Comparison of ENCODE assay signal across 20 cellular contexts in genomic region chr21:36776981-36777617, GRCh38.
"Had no signal": no experiment of that assay in that cellular context is flagged by ENCODE, and none has a peak within 500 bp of the region (broad histone marks: within the 10 kb centered on the region; RNA-seq: fewer than 3 reads in every experiment).

No MANE protein-coding gene starts in this region.

- H3K36me3 ChIP-seq: adrenal gland, left ventricle myocardium inferior, sigmoid colon, spleen, tibial artery had no signal

- H3K27me3 ChIP-seq: adrenal gland, body of pancreas, sigmoid colon, spleen, tibial artery had no signal

- DNase-seq: activated CD4-positive, alpha-beta T cell treated with anti-CD3 and anti-CD28 coated beads, Interleukin-2, amount 50 U/mL, for 48 hours; activated gamma-delta T cell treated with Interleukin-2 at 50 U/mL for 16 hours; activated T-cell treated with anti-CD3 and anti-CD28 coated beads for 4 hours; adrenal gland; cortex of kidney; effector CD4-positive, alpha-beta T cell; immature natural killer cell; kidney glomerular epithelial cell; left ventricle myocardium inferior; mammary epithelial cell; midbrain; nephron progenitor cell; sigmoid colon; spleen; stimulated activated CD4-positive, alpha-beta T cell treated with anti-CD3 and anti-CD28 coated beads, Interleukin-4, amount 100 ng/mL, for 4 hours; tibial artery had no signal

- H3K4me1 ChIP-seq: spleen had no signal

- H3K4me3 ChIP-seq: adrenal gland, body of pancreas, left ventricle myocardium inferior, sigmoid colon, spleen, tibial artery had no signal

- H3K27ac ChIP-seq: adrenal gland, body of pancreas, left ventricle myocardium inferior, sigmoid colon, spleen, tibial artery had no signal

- ATAC-seq: activated naive CD4-positive, alpha-beta T cell treated with anti-CD3 and anti-CD28 coated beads, Interleukin-2, amount 50 U/mL, for 72 hours; body of pancreas; esophagus mucosa; stimulated activated memory B cell treated with anti-CD40 and anti-IgM and Interleukin-4, amounts not matched to agents 10 μg/mL and 1 μg/mL and 100 μg/mL, for 72 hours had no signal

- H3K9me3 ChIP-seq: adrenal gland, body of pancreas, left ventricle myocardium inferior, sigmoid colon, spleen, tibial artery had no signal
